15 cellular contexts compared by ENCODE assay signal in the genomic region with DNA sequence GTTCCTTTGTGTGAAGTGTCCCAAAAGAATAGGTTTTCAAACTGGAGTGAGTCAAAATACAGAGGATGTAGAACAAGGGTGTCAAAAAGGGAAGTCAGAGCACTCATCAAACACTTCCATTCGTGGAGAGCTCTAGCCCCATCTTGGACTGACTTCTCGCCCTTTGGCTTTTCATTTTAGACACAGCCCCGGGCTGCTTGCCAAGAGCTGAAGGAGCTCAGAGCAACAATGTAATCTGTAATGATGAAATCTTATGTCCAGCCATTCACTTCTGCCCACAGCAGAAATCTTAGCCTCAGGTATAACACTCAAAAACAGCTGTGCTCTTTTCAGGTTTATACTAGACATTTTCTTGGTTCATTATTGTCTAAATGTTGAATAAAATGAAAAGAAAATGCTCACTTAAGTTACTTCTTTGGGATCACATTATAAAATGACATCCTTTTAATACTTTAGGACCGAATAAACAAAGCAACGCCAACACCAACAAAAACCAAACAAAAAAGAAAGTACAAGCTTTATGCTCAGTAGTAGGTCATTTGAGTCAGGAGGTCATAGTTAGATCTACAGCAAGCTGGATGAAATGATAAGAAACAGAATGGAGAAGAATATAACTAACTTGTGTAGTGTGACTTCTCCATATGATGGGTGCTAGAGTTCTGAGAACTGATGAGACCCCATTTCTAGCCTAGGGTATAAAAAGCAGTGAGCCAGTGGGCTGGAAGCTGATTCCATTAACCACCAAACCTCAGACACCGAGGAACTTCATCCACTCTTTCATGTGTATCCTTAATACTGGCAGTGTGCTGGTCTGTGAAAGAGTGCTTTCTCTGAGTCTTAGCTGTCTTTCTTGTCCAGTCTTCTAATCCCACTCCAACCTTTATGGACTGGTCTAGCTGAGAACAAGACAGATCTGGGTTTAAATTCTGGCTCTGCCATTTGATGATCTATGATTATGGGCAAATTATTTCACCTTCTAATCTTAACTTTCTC.
DNase-seq lines count a peak whose midpoint lies in the region; ATAC-seq and TF ChIP-seq lines count a peak whose summit lies in the region.
"Had no signal": no experiment of that assay in that cellular context is flagged by ENCODE, and none has a peak within 500 bp of the region (broad histone marks: within the 10 kb centered on the region; RNA-seq: fewer than 3 reads in every experiment).

No MANE protein-coding gene starts in this region.

- intact Hi-C loops in left lung (cut with DNase I) = no loop called here

- H3K27me3 ChIP-seq in left lung = no peaks in the 10 kb centered on the region

- H3K4me1 ChIP-seq in left lung = peaks cover 0 to 2% of the 10 kb centered on the region in 2 donors

- H3K36me3 ChIP-seq in left lung = no peaks in the 10 kb centered on the region

- ATAC-seq in left lung = peak; percentile 64
- ATAC-seq in HG03045 (IDR thresholded peaks at IDR 0.05; ENCODE audit: unreplicated experiment) = no peak
- no peak for ATAC-seq in GM21390 (IDR thresholded peaks at IDR 0.05; ENCODE audit: unreplicated experiment)
- ATAC-seq: esophagus mucosa had no signal

- H3K27ac ChIP-seq in left lung = no peak overlapping the region
- H3K27ac ChIP-seq: skin epidermis had no signal

- peaks cover 0 to 6% of the 10 kb centered on the region in 2 donors for H3K9me3 ChIP-seq in left lung

- DNase-seq in AG10803 (ENCODE audit: low read depth) = peak; percentile 49
- peak; percentile 66 for DNase-seq in OCI-M1 (lab: John Stamatoyannopoulos, UW)
- peak; percentile 82 to 84 for DNase-seq in cardiac fibroblast (ENCODE audit: low read depth in 2 of 2)
- DNase-seq in left lung = peak in 1 of 2 donors; percentile 50
- no peak for DNase-seq in retina
- no peak for DNase-seq in inferior parietal cortex (ENCODE audit: extremely low spot score)
- DNase-seq: activated CD4-positive, alpha-beta T cell treated with anti-CD3 and anti-CD28 coated beads for 1 hour; DMS 273 treated with DMSO at 0.1 percent for 48 hours; NCI-H1092 treated with DMSO at 0.1 percent for 48 hours; NCI-H524 treated with DMSO at 0.1 percent for 48 hours; T-helper 1 cell had no signal

- H3K4me3 ChIP-seq in AG10803 (ENCODE audit: low read length) = no peak overlapping the region
- no peak overlapping the region for H3K4me3 ChIP-seq in cardiac fibroblast (replicated peaks in 1 of 2; ENCODE audit: low read depth in 2 of 2, low read length in 2 of 2)
- H3K4me3 ChIP-seq in left lung = no peak overlapping the region
- H3K4me3 ChIP-seq: skin epidermis had no signal

- TF ChIP-seq CTCF in AG10803 (conservative IDR thresholded peaks at IDR 0.05; ENCODE audit: low read length) (no peak), cardiac fibroblast (IDR thresholded peaks at IDR 0.05; ENCODE audit: low read depth, low read length) (no peak), left lung (IDR thresholded peaks at IDR 0.05) (no peak)

Comparison
In these comparisons a context has a peak if more than half of its experiments do, and no peak if none do; other contexts are left out.
1. DNase-seq: peak in AG10803 (single experiment), OCI-M1 (single experiment) and cardiac fibroblast (2 of 2); none in retina (single experiment) and inferior parietal cortex (single experiment).